In the genomic region with DNA sequence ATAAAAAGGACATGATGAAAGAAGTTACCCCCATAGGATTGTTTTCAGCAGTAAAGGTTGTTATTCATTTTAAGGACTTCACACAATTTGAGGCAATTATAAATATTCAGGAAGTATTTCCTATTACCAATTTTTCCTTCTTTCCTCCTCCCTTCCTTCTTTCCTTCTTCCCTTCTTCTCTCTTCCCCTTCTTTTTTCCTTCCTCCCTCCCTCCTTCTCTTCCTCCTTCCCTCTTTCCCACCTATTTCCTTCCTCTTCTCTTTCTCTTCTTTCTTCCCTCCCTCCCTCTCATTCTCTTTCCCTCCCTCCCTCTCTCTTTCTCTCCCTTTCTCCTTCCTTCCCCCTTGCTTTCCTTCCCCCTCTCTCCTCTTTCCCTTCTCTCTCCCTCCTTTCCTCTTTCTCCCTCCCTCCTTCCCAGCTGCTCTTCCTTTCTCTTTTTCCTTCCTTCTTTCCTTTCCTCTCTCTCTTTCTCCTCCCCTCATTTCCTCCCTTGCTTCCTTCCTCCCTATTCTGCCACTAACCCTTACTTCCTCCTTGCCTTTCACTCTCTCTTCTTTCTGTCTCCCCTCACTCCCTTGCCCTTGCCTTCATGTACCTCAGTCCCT, we compare ENCODE assay signal across 19 cellular contexts.
A peak's percentile ranks its signal among the peaks of the same experiment; 100 is the strongest.
DNase-seq lines count a peak whose midpoint lies in the region; ATAC-seq, FAIRE-seq and TF ChIP-seq lines count a peak whose summit lies in the region.
"Had no signal": no experiment of that assay in that cellular context is flagged by ENCODE, and none has a peak within 500 bp of the region (broad histone marks: within the 10 kb centered on the region; RNA-seq: fewer than 3 reads in every experiment).

No MANE protein-coding gene starts in this region.

- H3K4me3 Mint-ChIP-seq in HFFc6 = no peak overlapping the region
- no peak overlapping the region for H3K4me3 Mint-ChIP-seq in stimulated activated naive CD8-positive, alpha-beta T cell treated with anti-CD3 and anti-CD28 coated beads, Interleukin-15, amount 100 ng/mL, for 72 hours
- H3K4me3 Mint-ChIP-seq: CD4-positive, alpha-beta T cell; GM23338 had no signal

- no peaks in the 10 kb centered on the region for H3K4me1 ChIP-seq in K562 (replicated peaks in 1 of 2; ENCODE audit: control insufficient read depth in 2 of 2, insufficient read depth in 2 of 2, low read length in 2 of 2)
- H3K4me1 ChIP-seq in mesenchymal stem cell (ENCODE audit: control insufficient read depth, insufficient read depth, low read depth, low read length) = no peaks in the 10 kb centered on the region
- no peaks in the 10 kb centered on the region for H3K4me1 ChIP-seq in vagina
- H3K4me1 ChIP-seq: A549, Caco-2 had no signal

- H2BK120ac ChIP-seq in mesenchymal stem cell (ENCODE audit: low read depth, low read length) = no peak overlapping the region

- H4K91ac ChIP-seq in mesenchymal stem cell (ENCODE audit: low read length) = peak overlapping the region; percentile 6

- no peaks in the 10 kb centered on the region for H3K79me1 ChIP-seq in mesenchymal stem cell (replicated peaks; ENCODE audit: low read length, poor library complexity, severe bottlenecking)

- H3K79me2 ChIP-seq in K562 (ENCODE audit: control insufficient read depth, insufficient read depth, low read length) = no peaks in the 10 kb centered on the region

- peak overlapping the region in 1 of 2 experiments; percentile 23 for H2BK12ac ChIP-seq in mesenchymal stem cell (ENCODE audit: low read length in 2 of 2)

- H3K9me3 Mint-ChIP-seq in HFFc6 = no peaks in the 10 kb centered on the region
- no peaks in the 10 kb centered on the region for H3K9me3 Mint-ChIP-seq in stimulated activated naive CD8-positive, alpha-beta T cell treated with anti-CD3 and anti-CD28 coated beads, Interleukin-15, amount 100 ng/mL, for 72 hours
- H3K9me3 Mint-ChIP-seq: CD4-positive, alpha-beta T cell; GM23338 had no signal

- H2AFZ ChIP-seq in K562 (ENCODE audit: low read depth, low read length) (no peak overlapping the region), mesenchymal stem cell (ENCODE audit: low read depth, low read length) (no peak overlapping the region)

- no peak for TF ChIP-seq EP300 in K562 (IDR thresholded peaks at IDR 0.05; ENCODE audit: low read length)

- CTCF ChIA-PET in K562 (lab: Yijun Ruan, JAX; ENCODE audit: low intra/inter-chr PET ratio) = no interaction called here

- H3K9me3 ChIP-seq in K562 (replicated peaks; ENCODE audit: control insufficient read depth, insufficient read depth, low read depth, low read length) (no peaks in the 10 kb centered on the region), mesenchymal stem cell (ENCODE audit: control insufficient read depth, low read length) (no peaks in the 10 kb centered on the region), vagina (no peaks in the 10 kb centered on the region)
- H3K9me3 ChIP-seq: A549, Caco-2 had no signal

- TF ChIP-seq CTCF in HFFc6 (IDR thresholded peaks at IDR 0.05) (no peak), K562 (IDR thresholded peaks at IDR 0.05 in 2 of 3, conservative IDR thresholded peaks at IDR 0.05 in 1 of 3; ENCODE audit: insufficient read depth in 2 of 3, low read depth in 1 of 3, low read length in 3 of 3) (no peak), vagina (IDR thresholded peaks at IDR 0.05) (no peak)

- no peak overlapping the region for H3K4ac ChIP-seq in mesenchymal stem cell (ENCODE audit: low read depth in 1 of 2, low read length in 2 of 2)

- H3K4me2 ChIP-seq in K562 (ENCODE audit: insufficient read depth, low read length) (no peak overlapping the region), mesenchymal stem cell (ENCODE audit: low read length, poor library complexity, severe bottlenecking) (no peak overlapping the region)
- H3K4me2 ChIP-seq: A549 had no signal

- H3K4me3 ChIP-seq in K562 = no peak overlapping the region
- H3K4me3 ChIP-seq in mesenchymal stem cell (ENCODE audit: insufficient read depth in 1 of 2, low read depth in 1 of 2, low read length in 2 of 2) = no peak overlapping the region
- H3K4me3 ChIP-seq in vagina = no peak overlapping the region
- H3K4me3 ChIP-seq: A549, GM23338 had no signal

- H3K27me3 Mint-ChIP-seq in HFFc6 (ENCODE audit: insufficient read depth) = no peaks in the 10 kb centered on the region; the same call in 1 of the 2 replicates
- peaks cover 23% of the 10 kb centered on the region for H3K27me3 Mint-ChIP-seq in stimulated activated naive CD8-positive, alpha-beta T cell treated with anti-CD3 and anti-CD28 coated beads, Interleukin-15, amount 100 ng/mL, for 72 hours

- no peaks in the 10 kb centered on the region for H4K20me1 ChIP-seq in K562 (replicated peaks; ENCODE audit: control insufficient read depth, insufficient read depth, low read length)

- H3K23ac ChIP-seq in mesenchymal stem cell (ENCODE audit: low read length in 2 of 2) = no peak overlapping the region

- no peaks in the 10 kb centered on the region for H3K9me1 ChIP-seq in K562 (ENCODE audit: control insufficient read depth, insufficient read depth, low read length)

- FAIRE-seq in K562 (lab: Jason Lieb, UNC) (no peak), HTR-8/SVneo (lab: Jason Lieb, UNC) (no peak)
- FAIRE-seq: A549, D721Med, G401.6, GM12891, GM19239 had no signal

- TF ChIP-seq RAD21 in K562 (CRISPR knock-in tag; conservative IDR thresholded peaks at IDR 0.05 in 1 of 2, IDR thresholded peaks at IDR 0.05 in 1 of 2) = no peak

- H3K27me3 ChIP-seq in K562 (ENCODE audit: control insufficient read depth in 2 of 2, insufficient read depth in 2 of 2, low read length in 2 of 2) (no peaks in the 10 kb centered on the region; a peak in 1 of 5 replicates), mesenchymal stem cell (ENCODE audit: control insufficient read depth in 1 of 2, insufficient read depth in 1 of 2, low read length in 2 of 2) (no peaks in the 10 kb centered on the region), vagina (no peaks in the 10 kb centered on the region)

- H4K8ac ChIP-seq in mesenchymal stem cell (ENCODE audit: low read length) = no peak overlapping the region

- H3K36me3 ChIP-seq in K562 (ENCODE audit: control insufficient read depth, insufficient read depth, low read length) = no peaks in the 10 kb centered on the region
- H3K36me3 ChIP-seq in mesenchymal stem cell (ENCODE audit: control insufficient read depth in 1 of 2, insufficient read depth in 2 of 2, low read depth in 1 of 2, low read length in 2 of 2) = no peaks in the 10 kb centered on the region
- no peaks in the 10 kb centered on the region for H3K36me3 ChIP-seq in vagina

- H3K27ac Mint-ChIP-seq in HFFc6 = peak overlapping the region; percentile 18; the same call in 1 of the 2 replicates
- no peak overlapping the region for H3K27ac Mint-ChIP-seq in stimulated activated naive CD8-positive, alpha-beta T cell treated with anti-CD3 and anti-CD28 coated beads, Interleukin-15, amount 100 ng/mL, for 72 hours
- H3K27ac Mint-ChIP-seq: CD4-positive, alpha-beta T cell had no signal

- TF ChIP-seq POLR2A in K562 (conservative IDR thresholded peaks at IDR 0.05) (no peak), vagina (IDR thresholded peaks at IDR 0.05) (no peak)

- H3K9ac ChIP-seq in K562 (ENCODE audit: insufficient read depth in 1 of 2, low read depth in 2 of 2, low read length in 2 of 2) (no peak overlapping the region), mesenchymal stem cell (ENCODE audit: low read length) (no peak overlapping the region)

- no peak for ATAC-seq in K562
- no peak for ATAC-seq in stimulated activated naive CD8-positive, alpha-beta T cell treated with anti-CD3 and anti-CD28 coated beads, Interleukin-15, amount 100 ng/mL, for 72 hours
- ATAC-seq: A549, GM23338, HCT116 had no signal

- peaks cover 6% of the 10 kb centered on the region; the same call in 1 of the 2 replicates for H3K36me3 Mint-ChIP-seq in HFFc6 (ENCODE audit: low read depth)

- H2BK15ac ChIP-seq in mesenchymal stem cell (ENCODE audit: low read depth, poor library complexity, severe bottlenecking) = no peak overlapping the region

- intact Hi-C loops in K562 (cut with micrococcal nuclease) (no loop called here), vagina (cut with DNase I) (no loop called here)

- H3K4me1 Mint-ChIP-seq in HFFc6 (ENCODE audit: low read depth) = peaks cover 50% of the 10 kb centered on the region
- H3K4me1 Mint-ChIP-seq in stimulated activated naive CD8-positive, alpha-beta T cell treated with anti-CD3 and anti-CD28 coated beads, Interleukin-15, amount 100 ng/mL, for 72 hours = no peaks in the 10 kb centered on the region

- no TSS peak for BruUV-seq in K562 (replicated peaks; lab: Mats Ljungman, UMichigan)

- DNase-seq in HFFc6 = no peak
- DNase-seq in K562 (ENCODE audit: extremely low read depth in 1 of 4, low spot score in 3 of 4) = no peak
- no peak for DNase-seq in mesenchymal stem cell
- no peak for DNase-seq in vagina (ENCODE audit: extremely low spot score in 2 of 2)
- no peak for DNase-seq in stimulated activated naive CD8-positive, alpha-beta T cell treated with anti-CD3 and anti-CD28 coated beads, Interleukin-15, amount 100 ng/mL, for 72 hours
- DNase-seq in HTR-8/SVneo (ENCODE audit: insufficient read length, low spot score) = no peak
- DNase-seq: AML-193; Caco-2; CD4-positive, alpha-beta T cell; H7; KBM-7 had no signal

- H2BK5ac ChIP-seq in mesenchymal stem cell (ENCODE audit: low read depth, low read length, poor library complexity, severe bottlenecking) = no peak overlapping the region

- no peak overlapping the region for H2AK5ac ChIP-seq in mesenchymal stem cell (ENCODE audit: low read length, severe bottlenecking)

- H3K27ac ChIP-seq in K562 (ENCODE audit: extremely low read depth, low read depth, low read length) (no peak overlapping the region), mesenchymal stem cell (ENCODE audit: low read length, poor library complexity, severe bottlenecking) (no peak overlapping the region), vagina (no peak overlapping the region)
- H3K27ac ChIP-seq: A549, C4-2B had no signal

- no peak overlapping the region for H3K18ac ChIP-seq in mesenchymal stem cell (ENCODE audit: low read depth in 1 of 2, low read length in 2 of 2)

- peak overlapping the region in 1 of 2 experiments; percentile 12 for H3K14ac ChIP-seq in mesenchymal stem cell (ENCODE audit: low read length in 2 of 2)

- POLR2A ChIA-PET in K562 (lab: Yijun Ruan, JAX) = interaction anchor here (0.7 to 0.8 kb wide), 2 partner anchors 105 to 377 kb away, joined by 3 read pairs; no protein-coding TSS in a partner anchor

- in situ Hi-C loops in K562 (cut with MboI) = no loop called here

TF ChIP-seq in K562, 482 proteins besides CTCF, POLR2A, EP300 and RAD21:
- no peak for TF ChIP-seq BCL6 (CRISPR knock-in tag; IDR thresholded peaks at IDR 0.05)
- TF ChIP-seq, protein P1, sequence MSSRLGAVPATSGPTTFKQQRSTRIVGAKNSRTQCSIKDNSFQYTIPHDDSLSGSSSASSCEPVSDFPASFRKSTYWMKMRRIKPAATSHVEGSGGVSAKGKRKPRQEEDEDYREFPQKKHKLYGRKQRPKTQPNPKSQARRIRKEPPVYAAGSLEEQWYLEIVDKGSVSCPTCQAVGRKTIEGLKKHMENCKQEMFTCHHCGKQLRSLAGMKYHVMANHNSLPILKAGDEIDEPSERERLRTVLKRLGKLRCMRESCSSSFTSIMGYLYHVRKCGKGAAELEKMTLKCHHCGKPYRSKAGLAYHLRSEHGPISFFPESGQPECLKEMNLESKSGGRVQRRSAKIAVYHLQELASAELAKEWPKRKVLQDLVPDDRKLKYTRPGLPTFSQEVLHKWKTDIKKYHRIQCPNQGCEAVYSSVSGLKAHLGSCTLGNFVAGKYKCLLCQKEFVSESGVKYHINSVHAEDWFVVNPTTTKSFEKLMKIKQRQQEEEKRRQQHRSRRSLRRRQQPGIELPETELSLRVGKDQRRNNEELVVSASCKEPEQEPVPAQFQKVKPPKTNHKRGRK (tag; IDR thresholded peaks at IDR 0.05) = peak; percentile 80
